ENCODE assay signal across 13 cellular contexts in the genomic region with DNA sequence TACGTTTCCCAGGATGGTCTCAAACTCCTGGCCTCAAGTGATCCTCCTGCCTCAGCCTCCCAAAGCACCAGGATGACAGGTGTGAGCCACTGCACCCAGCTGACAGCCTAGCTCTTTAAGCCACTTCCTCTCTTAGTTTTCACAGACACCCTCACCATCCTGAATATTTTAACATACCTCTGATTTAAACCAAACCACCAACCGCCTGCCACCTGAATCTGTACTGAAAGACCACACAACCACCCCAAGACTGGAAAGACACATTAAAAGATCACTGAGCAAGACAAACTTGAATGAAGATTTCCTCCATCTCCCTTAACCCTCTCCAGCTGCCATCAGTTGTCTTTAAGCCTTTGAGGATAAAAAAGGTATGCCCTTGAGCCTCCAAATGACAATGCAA.
DNase-seq lines count a peak whose midpoint lies in the region; ATAC-seq and TF ChIP-seq lines count a peak whose summit lies in the region.
"Had no signal": no experiment of that assay in that cellular context is flagged by ENCODE, and none has a peak within 500 bp of the region (broad histone marks: within the 10 kb centered on the region; RNA-seq: fewer than 3 reads in every experiment).

No MANE protein-coding gene starts in this region.

- peak overlapping the region; percentile 83 for H3K27ac Mint-ChIP-seq in activated T-helper 17 cell treated with anti-CD3 and anti-CD28 coated beads, Interleukin-2, amount 50 U/mL, for 72 hours

- H3K4me1 Mint-ChIP-seq in activated T-helper 17 cell treated with anti-CD3 and anti-CD28 coated beads, Interleukin-2, amount 50 U/mL, for 72 hours, result peaks cover 39% of the 10 kb centered on the region

- H3K27me3 Mint-ChIP-seq in activated T-helper 17 cell treated with anti-CD3 and anti-CD28 coated beads, Interleukin-2, amount 50 U/mL, for 72 hours, result no peaks in the 10 kb centered on the region

- H3K36me3 Mint-ChIP-seq in activated T-helper 17 cell treated with anti-CD3 and anti-CD28 coated beads, Interleukin-2, amount 50 U/mL, for 72 hours (ENCODE audit: low read depth), result peaks cover 12% of the 10 kb centered on the region

- no peak overlapping the region for H3K4me3 ChIP-seq in HL-60 (replicated peaks; ENCODE audit: insufficient read depth, low read length)
- no peak overlapping the region for H3K4me3 ChIP-seq in psoas muscle
- H3K4me3 ChIP-seq: Peyer's patch had no signal

- H3K9me3 Mint-ChIP-seq in activated T-helper 17 cell treated with anti-CD3 and anti-CD28 coated beads, Interleukin-2, amount 50 U/mL, for 72 hours, result no peaks in the 10 kb centered on the region

- no peaks in the 10 kb centered on the region for H3K9me3 ChIP-seq in psoas muscle
- H3K9me3 ChIP-seq: Peyer's patch had no signal

- peaks cover 6% of the 10 kb centered on the region for H3K4me1 ChIP-seq in psoas muscle

- WGBS in psoas muscle, 3 donors, result 88 to 95% (median 90%) methylated on average over 2 of the region's 2 CpGs

- TF ChIP-seq CTCF in HL-60 (IDR thresholded peaks at IDR 0.05; ENCODE audit: insufficient read depth, low read length), result no peak
- TF ChIP-seq CTCF in psoas muscle (IDR thresholded peaks at IDR 0.05), result no peak

- intact Hi-C loops in psoas muscle (cut with DNase I), result no loop called here

- peak overlapping the region; percentile 54 for H3K4me3 Mint-ChIP-seq in activated T-helper 17 cell treated with anti-CD3 and anti-CD28 coated beads, Interleukin-2, amount 50 U/mL, for 72 hours

- peak; percentile 64 for ATAC-seq in activated T-helper 17 cell treated with anti-CD3 and anti-CD28 coated beads, Interleukin-2, amount 50 U/mL, for 72 hours (replicated peaks)
- peak; percentile 47 for ATAC-seq in stimulated activated naive CD8-positive, alpha-beta T cell treated with anti-CD3 and anti-CD28 coated beads, Interleukin-15, Interleukin-2, amounts not matched to agents 100 U/mL and 50 U/mL, for 24 hours
- ATAC-seq in psoas muscle, result no peak

- H3K27ac ChIP-seq in HL-60 (replicated peaks) (peak overlapping the region; percentile 49), psoas muscle (no peak overlapping the region)

- no peaks in the 10 kb centered on the region for H3K27me3 ChIP-seq in HL-60 (ENCODE audit: insufficient read depth, poor library complexity, severe bottlenecking)
- H3K27me3 ChIP-seq in psoas muscle (ENCODE audit: insufficient read depth in 3 of 3, low read length in 2 of 3), result no peaks in the 10 kb centered on the region
- H3K27me3 ChIP-seq: Peyer's patch had no signal

- DNase-seq in activated naive CD4-positive, alpha-beta T cell treated with Interleukin-2 at 50 U/mL for 16 hours, result peak; percentile 22
- no peak for DNase-seq in activated naive CD4-positive, alpha-beta T cell treated with anti-CD3 and anti-CD28 coated beads, Interleukin-2, amount 50 U/mL, for 16 hours
- peak in 1 of 2 experiments; percentile 11 for DNase-seq in HL-60 (ENCODE audit: low read depth in 1 of 2, low spot score in 1 of 2)
- DNase-seq in stimulated activated naive CD8-positive, alpha-beta T cell treated with anti-CD3 and anti-CD28 coated beads, Interleukin-15, Interleukin-2, amounts not matched to agents 100 U/mL and 50 U/mL, for 24 hours, result peak; percentile 38
- no peak for DNase-seq in NCI-H748 treated with DMSO at 0.1 percent for 48 hours (lab: John Stamatoyannopoulos, UW)
- DNase-seq in psoas muscle, result no peak
- no peak for DNase-seq in NCI-H69 (lab: John Stamatoyannopoulos, UW)
- DNase-seq: amniotic stem cell, hippocampal formation, NCI-H146, right cardiac atrium had no signal

- H3K36me3 ChIP-seq in psoas muscle (ENCODE audit: insufficient read depth in 1 of 2, low read depth in 1 of 2), result no peaks in the 10 kb centered on the region
- H3K36me3 ChIP-seq: Peyer's patch had no signal

Comparison
In these comparisons a context has a peak if more than half of its experiments do, and no peak if none do; other contexts are left out.
1. DNase-seq: peak in activated naive CD4-positive, alpha-beta T cell treated with Interleukin-2 at 50 U/mL for 16 hours (single experiment) and stimulated activated naive CD8-positive, alpha-beta T cell treated with anti-CD3 and anti-CD28 coated beads, Interleukin-15, Interleukin-2, amounts not matched to agents 100 U/mL and 50 U/mL, for 24 hours (single experiment); none in activated naive CD4-positive, alpha-beta T cell treated with anti-CD3 and anti-CD28 coated beads, Interleukin-2, amount 50 U/mL, for 16 hours (single experiment), NCI-H748 treated with DMSO at 0.1 percent for 48 hours (single experiment), psoas muscle (0 of 2) and NCI-H69 (single experiment).
2. ATAC-seq: peak in activated T-helper 17 cell treated with anti-CD3 and anti-CD28 coated beads, Interleukin-2, amount 50 U/mL, for 72 hours (single experiment) and stimulated activated naive CD8-positive, alpha-beta T cell treated with anti-CD3 and anti-CD28 coated beads, Interleukin-15, Interleukin-2, amounts not matched to agents 100 U/mL and 50 U/mL, for 24 hours (single experiment); none in psoas muscle (0 of 4).